1 cellular context compared by ENCODE assay signal in the genomic region with DNA sequence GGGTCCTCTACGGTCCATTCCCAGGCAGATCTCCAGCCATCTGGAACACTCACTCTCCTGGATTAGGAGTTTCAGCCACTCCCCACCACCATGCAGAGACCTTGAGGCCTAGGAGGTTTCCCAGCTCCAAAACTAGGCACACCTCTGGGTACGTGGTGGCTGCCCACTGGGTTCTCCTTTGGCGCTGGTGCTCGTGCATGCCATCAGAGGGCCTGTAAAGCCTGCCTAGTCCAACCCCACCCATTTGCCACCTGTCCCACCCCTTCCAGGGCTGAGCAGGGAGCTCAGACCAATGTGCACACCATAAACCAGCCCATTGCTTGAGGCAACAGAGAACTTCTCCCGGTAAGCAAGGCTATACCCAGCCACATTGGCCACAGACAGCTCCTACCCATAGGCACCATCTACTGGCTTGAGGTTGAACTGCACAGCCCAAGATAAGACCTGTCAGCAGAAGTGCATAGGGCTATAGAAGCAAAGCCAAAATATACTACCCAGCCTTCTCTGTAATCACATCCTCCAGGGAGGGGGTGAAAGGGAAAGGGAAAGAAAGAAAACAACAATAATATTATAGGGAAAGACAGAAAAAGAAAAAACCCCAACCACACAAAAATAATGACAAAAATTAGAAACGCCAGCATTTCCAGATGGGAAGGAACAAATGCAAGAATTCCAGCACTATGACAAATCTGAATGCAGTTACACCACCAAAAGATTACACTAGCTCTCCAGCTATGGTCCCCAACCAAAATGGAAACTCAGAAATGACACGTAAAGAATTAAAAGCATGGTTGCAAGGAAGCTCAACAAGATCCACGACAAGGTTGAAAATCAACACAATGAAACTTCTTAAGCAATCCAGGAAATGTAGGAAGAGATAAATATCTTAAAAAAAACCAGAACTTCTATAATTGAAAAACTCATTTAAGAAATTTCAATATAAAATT.
TF ChIP-seq lines count a peak whose summit lies in the region.

No MANE protein-coding gene starts in this region.

TF ChIP-seq in SK-N-SH treated with all-trans-retinoic acid at 6 μM for 48 hours, 23 proteins besides CTCF, POLR2A, EP300 and RAD21 (continued from another document):
- no peak for TF ChIP-seq GLIS3 (CRISPR knock-in tag; IDR thresholded peaks at IDR 0.05)
- no peak for TF ChIP-seq CSDC2 (CRISPR knock-in tag; IDR thresholded peaks at IDR 0.05)
- no peak for TF ChIP-seq ZC3H10 (CRISPR knock-in tag; IDR thresholded peaks at IDR 0.05)
- TF ChIP-seq BACH2 (CRISPR knock-in tag; IDR thresholded peaks at IDR 0.05; ENCODE audit: borderline replicate concordance), result no peak
- TF ChIP-seq, protein P1, sequence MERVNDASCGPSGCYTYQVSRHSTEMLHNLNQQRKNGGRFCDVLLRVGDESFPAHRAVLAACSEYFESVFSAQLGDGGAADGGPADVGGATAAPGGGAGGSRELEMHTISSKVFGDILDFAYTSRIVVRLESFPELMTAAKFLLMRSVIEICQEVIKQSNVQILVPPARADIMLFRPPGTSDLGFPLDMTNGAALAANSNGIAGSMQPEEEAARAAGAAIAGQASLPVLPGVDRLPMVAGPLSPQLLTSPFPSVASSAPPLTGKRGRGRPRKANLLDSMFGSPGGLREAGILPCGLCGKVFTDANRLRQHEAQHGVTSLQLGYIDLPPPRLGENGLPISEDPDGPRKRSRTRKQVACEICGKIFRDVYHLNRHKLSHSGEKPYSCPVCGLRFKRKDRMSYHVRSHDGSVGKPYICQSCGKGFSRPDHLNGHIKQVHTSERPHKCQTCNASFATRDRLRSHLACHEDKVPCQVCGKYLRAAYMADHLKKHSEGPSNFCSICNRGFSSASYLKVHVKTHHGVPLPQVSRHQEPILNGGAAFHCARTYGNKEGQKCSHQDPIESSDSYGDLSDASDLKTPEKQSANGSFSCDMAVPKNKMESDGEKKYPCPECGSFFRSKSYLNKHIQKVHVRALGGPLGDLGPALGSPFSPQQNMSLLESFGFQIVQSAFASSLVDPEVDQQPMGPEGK (CRISPR knock-in tag; IDR thresholded peaks at IDR 0.05; ENCODE audit: borderline replicate concordance), result no peak
- TF ChIP-seq OSR1 (CRISPR knock-in tag; IDR thresholded peaks at IDR 0.05), result no peak
